ENCODE assay signal across 8 cellular contexts in the genomic region with DNA sequence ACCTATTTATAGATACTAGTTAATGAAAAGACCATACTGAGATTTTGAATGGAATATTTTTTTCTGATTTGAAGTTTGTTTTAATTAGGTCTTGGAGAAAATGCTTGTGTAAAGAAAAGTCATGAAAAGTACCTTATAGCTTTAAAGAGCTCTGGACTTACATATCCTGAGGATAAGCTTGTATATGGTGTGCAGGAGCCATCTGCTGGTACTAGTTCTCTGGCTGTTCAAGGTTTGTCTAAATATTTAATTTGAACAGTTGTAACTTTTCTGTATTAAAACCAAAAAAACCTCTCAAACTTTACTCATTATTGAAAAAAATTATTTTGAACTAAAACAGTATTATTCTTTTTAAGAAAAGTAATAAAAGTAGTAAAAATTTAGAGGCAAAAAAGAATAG. TPM values are rescaled to one million over a fixed set of nuclear protein-coding genes. Genes with fewer than 3 reads are reported as not detected.
DNase-seq lines count a peak whose midpoint lies in the region; ATAC-seq, FAIRE-seq and TF ChIP-seq lines count a peak whose summit lies in the region.

No MANE protein-coding gene starts in this region.

- peaks cover 11% of the 10 kb centered on the region for H3K36me3 ChIP-seq in CD4-positive, CD25-positive, alpha-beta regulatory T cell (ENCODE audit: control insufficient read depth, insufficient read depth, low read length)
- H3K36me3 ChIP-seq in adipocyte (ENCODE audit: control insufficient read depth, insufficient read depth, low read length, severe bottlenecking), result peaks cover 31% of the 10 kb centered on the region
- no peaks in the 10 kb centered on the region for H3K36me3 ChIP-seq in kidney (ENCODE audit: control insufficient read depth in 1 of 2, insufficient read depth in 2 of 2, low read length in 2 of 2)
- peaks cover 0 to 24% of the 10 kb centered on the region in 2 donors for H3K36me3 ChIP-seq in gastroesophageal sphincter

- no peaks in the 10 kb centered on the region for H3K27me3 Mint-ChIP-seq in CD4-positive, CD25-positive, alpha-beta regulatory T cell
- no peaks in the 10 kb centered on the region for H3K27me3 Mint-ChIP-seq in activated naive CD8-positive, alpha-beta T cell treated with anti-CD3 and anti-CD28 coated beads for 36 hours

- TF ChIP-seq POLR2A in gastroesophageal sphincter (IDR thresholded peaks at IDR 0.05), result no peak

- H3K27ac Mint-ChIP-seq in CD4-positive, CD25-positive, alpha-beta regulatory T cell, result no peak overlapping the region
- no peak overlapping the region for H3K27ac Mint-ChIP-seq in activated naive CD8-positive, alpha-beta T cell treated with anti-CD3 and anti-CD28 coated beads for 36 hours

- peak; percentile 94 for FAIRE-seq in kidney (lab: Jason Lieb, UNC)

- no peak overlapping the region for H3K4me3 ChIP-seq in CD4-positive, CD25-positive, alpha-beta regulatory T cell (ENCODE audit: low read depth, low read length)
- H3K4me3 ChIP-seq in HFF-Myc (replicated peaks; ENCODE audit: low read depth, low read length) (no peak overlapping the region), adipocyte (ENCODE audit: low read length) (no peak overlapping the region), kidney (ENCODE audit: low read length in 2 of 2) (no peak overlapping the region), gastroesophageal sphincter (no peak overlapping the region)

- no peaks in the 10 kb centered on the region for H3K4me1 ChIP-seq in CD4-positive, CD25-positive, alpha-beta regulatory T cell (ENCODE audit: control insufficient read depth, insufficient read depth, low read length, poor library complexity, severe bottlenecking)
- no peaks in the 10 kb centered on the region for H3K4me1 ChIP-seq in adipocyte (ENCODE audit: control insufficient read depth, insufficient read depth, low read length)
- no peaks in the 10 kb centered on the region for H3K4me1 ChIP-seq in kidney (ENCODE audit: control insufficient read depth in 1 of 2, insufficient read depth in 1 of 2, low read depth in 1 of 2, low read length in 2 of 2)
- H3K4me1 ChIP-seq in gastroesophageal sphincter, result no peaks in the 10 kb centered on the region

- no peak overlapping the region for H3K4me3 Mint-ChIP-seq in CD4-positive, CD25-positive, alpha-beta regulatory T cell
- no peak overlapping the region for H3K4me3 Mint-ChIP-seq in activated naive CD8-positive, alpha-beta T cell treated with anti-CD3 and anti-CD28 coated beads for 36 hours

- intact Hi-C loops in kidney (cut with DNase I), result no loop called here

- TF ChIP-seq EP300 in gastroesophageal sphincter (IDR thresholded peaks at IDR 0.05), result no peak

- no peak overlapping the region for H3K9ac ChIP-seq in adipocyte (ENCODE audit: low read length)
- no peak overlapping the region for H3K9ac ChIP-seq in kidney (ENCODE audit: low read length in 2 of 2)

- peaks cover 4 to 18% (median 8%) of the 10 kb centered on the region in 4 donors for H3K4me1 Mint-ChIP-seq in CD4-positive, CD25-positive, alpha-beta regulatory T cell
- H3K4me1 Mint-ChIP-seq in activated naive CD8-positive, alpha-beta T cell treated with anti-CD3 and anti-CD28 coated beads for 36 hours, result no peaks in the 10 kb centered on the region

- no peak for ATAC-seq in CD4-positive, CD25-positive, alpha-beta regulatory T cell (ENCODE audit: low read depth in 2 of 2)
- ATAC-seq in gastroesophageal sphincter (no peak), HG02642 (IDR thresholded peaks at IDR 0.05; ENCODE audit: poor library complexity, unreplicated experiment) (no peak)

- TF ChIP-seq CTCF in HFF-Myc (IDR thresholded peaks at IDR 0.05; ENCODE audit: low read depth, low read length, missing control alignments) (peak; percentile 11), kidney (IDR thresholded peaks at IDR 0.05; ENCODE audit: borderline replicate concordance, extremely low read depth, insufficient read depth) (peak; percentile 12), gastroesophageal sphincter (IDR thresholded peaks at IDR 0.05) (peak in 1 of 4 experiments; percentile 41)

- H3K9me3 Mint-ChIP-seq in CD4-positive, CD25-positive, alpha-beta regulatory T cell, result no peaks in the 10 kb centered on the region
- H3K9me3 Mint-ChIP-seq in activated naive CD8-positive, alpha-beta T cell treated with anti-CD3 and anti-CD28 coated beads for 36 hours, result no peaks in the 10 kb centered on the region

- H3K36me3 Mint-ChIP-seq in CD4-positive, CD25-positive, alpha-beta regulatory T cell, result peaks cover 25% of the 10 kb centered on the region
- H3K36me3 Mint-ChIP-seq in activated naive CD8-positive, alpha-beta T cell treated with anti-CD3 and anti-CD28 coated beads for 36 hours, result peaks cover 7% of the 10 kb centered on the region

- H3K9me3 ChIP-seq in CD4-positive, CD25-positive, alpha-beta regulatory T cell (ENCODE audit: control insufficient read depth in 2 of 2, low read length in 2 of 2), result no peaks in the 10 kb centered on the region
- no peaks in the 10 kb centered on the region for H3K9me3 ChIP-seq in adipocyte (ENCODE audit: control insufficient read depth, low read length)
- no peaks in the 10 kb centered on the region for H3K9me3 ChIP-seq in kidney (ENCODE audit: control insufficient read depth in 1 of 2, low read length in 2 of 2)
- no peaks in the 10 kb centered on the region for H3K9me3 ChIP-seq in gastroesophageal sphincter

- no peak overlapping the region for H3K27ac ChIP-seq in CD4-positive, CD25-positive, alpha-beta regulatory T cell (ENCODE audit: insufficient read depth, low read length, poor library complexity, severe bottlenecking)
- no peak overlapping the region for H3K27ac ChIP-seq in kidney (ENCODE audit: low read depth in 2 of 2, low read length in 2 of 2)
- H3K27ac ChIP-seq in gastroesophageal sphincter, result no peak overlapping the region

- H3K27me3 ChIP-seq in CD4-positive, CD25-positive, alpha-beta regulatory T cell (ENCODE audit: control insufficient read depth, insufficient read depth, low read length), result no peaks in the 10 kb centered on the region
- no peaks in the 10 kb centered on the region for H3K27me3 ChIP-seq in adipocyte (replicated peaks; ENCODE audit: control insufficient read depth, insufficient read depth, low read length)
- H3K27me3 ChIP-seq in gastroesophageal sphincter, result no peaks in the 10 kb centered on the region

- DNase-seq in CD4-positive, CD25-positive, alpha-beta regulatory T cell, result peak in 2 of 3 donors; percentile 6 to 38
- DNase-seq in HFF-Myc (ENCODE audit: extremely low read depth, low read depth) (no peak), adipocyte (ENCODE audit: low read depth) (peak; percentile 53), kidney (no peak), amniotic stem cell (lab: John Stamatoyannopoulos, UW) (no peak)
- DNase-seq in activated naive CD8-positive, alpha-beta T cell treated with anti-CD3 and anti-CD28 coated beads for 36 hours, result no peak

RNA-seq across cellular contexts. Expression of a gene that starts 50.2 kb away (rescaled TPM):
- total RNA-seq in CD4-positive, CD25-positive, alpha-beta regulatory T cell, result 45.1 TPM
- polyA plus RNA-seq in CD4-positive, CD25-positive, alpha-beta regulatory T cell, result 10 to 100 TPM in 1 of 4 donors, 1 to 10 TPM in 3; 8.1 to 10.0 (median 9.2) TPM
- total RNA-seq in kidney (41.0 TPM), gastroesophageal sphincter (100 to 1,000 TPM in 1 of 4 donors, 10 to 100 TPM in 3; 52.9 to 122 (median 66.9) TPM)
- polyA plus RNA-seq in kidney (ENCODE audit: insufficient read depth, low read depth, low replicate concordance), result 10.2 TPM
- total RNA-seq in activated naive CD8-positive, alpha-beta T cell treated with anti-CD3 and anti-CD28 coated beads for 36 hours, result 10 to 100 TPM; 15.1 to 17.7 TPM

RNA-seq across cellular contexts. Expression of a gene that starts 52.7 kb away (rescaled TPM):
- total RNA-seq in CD4-positive, CD25-positive, alpha-beta regulatory T cell, result 26.7 TPM
- 100 to 1,000 TPM; 113 to 142 (median 137) TPM for polyA plus RNA-seq in CD4-positive, CD25-positive, alpha-beta regulatory T cell
- total RNA-seq in kidney, result 43.9 TPM
- polyA plus RNA-seq in kidney (ENCODE audit: insufficient read depth, low read depth, low replicate concordance), result 68.8 TPM
- 10 to 100 TPM; 46.3 to 91.2 (median 71.1) TPM for total RNA-seq in gastroesophageal sphincter
- total RNA-seq in activated naive CD8-positive, alpha-beta T cell treated with anti-CD3 and anti-CD28 coated beads for 36 hours, result 100 to 1,000 TPM; 115 TPM

Comparison
In these comparisons a context has a peak if more than half of its experiments do, and no peak if none do; other contexts are left out.
1. DNase-seq: peak in CD4-positive, CD25-positive, alpha-beta regulatory T cell (2 of 3) and adipocyte (single experiment); none in HFF-Myc (single experiment), kidney (single experiment), amniotic stem cell (single experiment) and activated naive CD8-positive, alpha-beta T cell treated with anti-CD3 and anti-CD28 coated beads for 36 hours (single experiment).